Comparison of ENCODE assay signal across 16 cellular contexts in the genomic region with DNA sequence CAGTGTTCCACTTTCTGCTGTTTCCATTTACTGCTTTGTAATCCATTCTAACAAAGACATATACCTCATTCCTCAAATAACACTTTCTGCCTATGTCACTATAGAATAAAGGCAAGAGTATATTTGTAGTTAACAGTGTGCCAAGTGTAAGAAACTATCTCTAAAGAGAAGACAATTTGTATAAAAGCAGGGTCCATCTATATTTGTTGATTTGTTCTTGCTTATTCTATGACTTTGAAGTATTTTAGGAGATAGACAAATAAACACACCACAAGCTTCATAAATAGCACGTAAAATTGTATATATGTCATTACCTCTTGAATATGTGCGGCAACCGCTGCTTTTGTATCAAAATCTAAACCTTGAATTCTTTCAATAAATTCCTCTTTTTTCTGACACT.
"Had no signal": no experiment of that assay in that cellular context is flagged by ENCODE, and none has a peak within 500 bp of the region (broad histone marks: within the 10 kb centered on the region; RNA-seq: fewer than 3 reads in every experiment).

No MANE protein-coding gene starts in this region.

- DNase-seq: activated CD4-positive, alpha-beta T cell treated with anti-CD3 and anti-CD28 coated beads, Interleukin-2, amount 50 U/mL, for 4 hours; activated gamma-delta T cell; glutamatergic neuron; kidney; left ventricle myocardium inferior; naive B cell; psoas muscle; stimulated activated CD4-positive, alpha-beta T cell treated with anti-CD3 and anti-CD28 coated beads, Interleukin-2, amount 100 ng/mL, for 48 hours; stimulated activated naive CD8-positive, alpha-beta T cell treated with anti-CD3 and anti-CD28 coated beads, Interleukin-15, amount 100 ng/mL, for 72 hours; WERI-Rb-1 had no signal

- H3K9me3 ChIP-seq: left ventricle myocardium inferior, mucosa of descending colon, psoas muscle had no signal

- H3K27me3 Mint-ChIP-seq: activated naive CD4-positive, alpha-beta T cell treated with anti-CD3 and anti-CD28 coated beads, Interleukin-2, amount 50 U/mL, for 24 hours; naive B cell; stimulated activated naive CD8-positive, alpha-beta T cell treated with anti-CD3 and anti-CD28 coated beads, Interleukin-15, amount 100 ng/mL, for 72 hours had no signal

- H3K4me1 ChIP-seq: foreskin keratinocyte, psoas muscle had no signal

- H3K36me3 ChIP-seq: left ventricle myocardium inferior, WERI-Rb-1 had no signal

- H3K27me3 ChIP-seq: foreskin keratinocyte had no signal

- H3K4me3 ChIP-seq: left ventricle myocardium inferior, mucosa of descending colon, psoas muscle, skin epidermis had no signal

- H3K27ac Mint-ChIP-seq: activated naive CD4-positive, alpha-beta T cell treated with anti-CD3 and anti-CD28 coated beads, Interleukin-2, amount 50 U/mL, for 24 hours; naive B cell; stimulated activated naive CD8-positive, alpha-beta T cell treated with anti-CD3 and anti-CD28 coated beads, Interleukin-15, amount 100 ng/mL, for 72 hours had no signal

- H3K27ac ChIP-seq: epithelial cell of prostate, foreskin keratinocyte, psoas muscle, WERI-Rb-1 had no signal

- ATAC-seq: stimulated activated naive CD8-positive, alpha-beta T cell treated with anti-CD3 and anti-CD28 coated beads, Interleukin-15, amount 100 ng/mL, for 72 hours had no signal

- H3K4me1 Mint-ChIP-seq: activated naive CD4-positive, alpha-beta T cell treated with anti-CD3 and anti-CD28 coated beads, Interleukin-2, amount 50 U/mL, for 24 hours; neural crest cell; stimulated activated naive CD8-positive, alpha-beta T cell treated with anti-CD3 and anti-CD28 coated beads, Interleukin-15, amount 100 ng/mL, for 72 hours had no signal

- H3K9me3 Mint-ChIP-seq: activated naive CD4-positive, alpha-beta T cell treated with anti-CD3 and anti-CD28 coated beads, Interleukin-2, amount 50 U/mL, for 24 hours; naive B cell; neural crest cell; stimulated activated naive CD8-positive, alpha-beta T cell treated with anti-CD3 and anti-CD28 coated beads, Interleukin-15, amount 100 ng/mL, for 72 hours had no signal

- H3K4me3 Mint-ChIP-seq: activated naive CD4-positive, alpha-beta T cell treated with anti-CD3 and anti-CD28 coated beads, Interleukin-2, amount 50 U/mL, for 24 hours; naive B cell; neural crest cell; stimulated activated naive CD8-positive, alpha-beta T cell treated with anti-CD3 and anti-CD28 coated beads, Interleukin-15, amount 100 ng/mL, for 72 hours had no signal
